11 cellular contexts compared by ENCODE assay signal in genomic region chr11:32833921-32834320, GRCh38. TPM values are rescaled to one million over a fixed set of nuclear protein-coding genes. Genes with fewer than 3 reads are reported as not detected.
"Had no signal": no experiment of that assay in that cellular context is flagged by ENCODE, and none has a peak within 500 bp of the region (broad histone marks: within the 10 kb centered on the region; RNA-seq: fewer than 3 reads in every experiment).

No MANE protein-coding gene starts in this region.

- FAIRE-seq: K562 had no signal

- H3K4me3 ChIP-seq: GM23248, HAP-1, K562 had no signal

- ATAC-seq: HCT116, K562 had no signal

- H3K9me3 ChIP-seq: HAP-1 had no signal

- H3K36me3 ChIP-seq: HAP-1 had no signal

- H2AFZ ChIP-seq: GM23248 had no signal

- H3K9ac ChIP-seq: GM23248 had no signal

- DNase-seq: GM23248, H7, IMR-90, Kasumi-1, KG1 had no signal

- H3K27ac ChIP-seq: GM23248, HL-60 had no signal

RNA-seq across cellular contexts. Expression of gene PRRG4, which starts 4.2 kb away (rescaled TPM):
- total RNA-seq: GM23248, IMR-90, K562 had no signal
- polyA plus RNA-seq: GM23248, IMR-90, K562 had no signal

RNA-seq across cellular contexts. Expression of gene CCDC73, which starts 39.5 kb away (rescaled TPM):
- total RNA-seq: GM23248, H4, H7, HT1080, IMR-90, K562 had no signal
- polyA plus RNA-seq: GM23248, IMR-90 had no signal
